12 cellular contexts compared by ENCODE assay signal in the genomic region with DNA sequence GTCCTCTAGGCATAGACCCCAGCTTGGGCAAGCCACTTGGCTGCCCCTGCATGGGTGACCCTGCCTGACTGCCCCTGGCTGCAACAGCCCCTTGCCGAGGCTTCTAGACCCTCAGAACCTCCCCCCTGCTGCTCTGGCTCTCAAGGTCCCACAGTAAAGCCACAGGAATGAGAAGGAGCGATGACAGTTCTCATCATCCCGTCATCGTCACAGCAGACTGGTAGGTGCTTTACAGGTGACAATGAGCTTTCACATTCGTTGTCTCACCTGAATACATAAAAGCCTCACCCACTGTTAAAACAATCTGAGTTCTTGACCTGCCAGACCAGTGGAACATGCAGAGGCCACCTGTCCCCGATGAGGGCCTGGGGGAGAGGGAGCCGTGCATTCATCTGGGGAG. TPM values are rescaled to one million over a fixed set of nuclear protein-coding genes. Genes with fewer than 3 reads are reported as not detected.
DNase-seq lines count a peak whose midpoint lies in the region; ATAC-seq and TF ChIP-seq lines count a peak whose summit lies in the region.
"Had no signal": no experiment of that assay in that cellular context is flagged by ENCODE, and none has a peak within 500 bp of the region (broad histone marks: within the 10 kb centered on the region; RNA-seq: fewer than 3 reads in every experiment).

No MANE protein-coding gene starts in this region.

- H4K20me1 ChIP-seq in osteoblast (ENCODE audit: insufficient read depth, low read length) = peaks cover 61% of the 10 kb centered on the region
- H4K20me1 ChIP-seq in Karpas-422 (ENCODE audit: insufficient read depth, low read depth, low read length) = no peaks in the 10 kb centered on the region

- H3K4me2 ChIP-seq in osteoblast (ENCODE audit: insufficient read depth, low read length) (no peak overlapping the region), Karpas-422 (ENCODE audit: low read depth, low read length, poor library complexity, severe bottlenecking) (no peak overlapping the region)

- intact Hi-C loops in CD14-positive monocyte (cut with micrococcal nuclease) = no loop called here
- intact Hi-C loops in dendritic cell treated with granulocyte-macrophage colony-stimulating factor and Interleukin-4, amounts not matched to agents 40 ng/mL and 50 ng/mL, for 4 days (cut with micrococcal nuclease) = loop anchor here (2.0 to 5.0 kb wide), 3 partner anchors 16 to 38 kb away; a partner anchor contains a TSS

- DNase-seq in CD14-positive monocyte (ENCODE audit: low spot score) = no peak
- DNase-seq in osteoblast (ENCODE audit: insufficient read length, low spot score, missing footprints) = no peak
- DNase-seq in Karpas-422 = no peak
- no peak for DNase-seq in stimulated activated naive CD4-positive, alpha-beta T cell treated with Interleukin-2 at 50 U/mL for 16 hours (lab: John Stamatoyannopoulos, UW)
- DNase-seq: activated T-cell treated with anti-CD3 and anti-CD28 coated beads, Interleukin-2, amount 50 U/mL, for 1 hour; CD8-positive, alpha-beta T cell; HCEC 1CT; NCI-H345 had no signal

- no peaks in the 10 kb centered on the region for H3K9me2 ChIP-seq in Karpas-422 (replicated peaks; ENCODE audit: insufficient read depth, low read length)

- peaks cover 38% of the 10 kb centered on the region for H3K4me1 ChIP-seq in HUES64 (ENCODE audit: insufficient read depth, low read length)
- peaks cover 42% of the 10 kb centered on the region for H3K4me1 ChIP-seq in osteoblast (ENCODE audit: insufficient read depth, low read length)
- peaks cover 7% of the 10 kb centered on the region for H3K4me1 ChIP-seq in Karpas-422 (ENCODE audit: low read length)

- peaks cover 91% of the 10 kb centered on the region for H3K79me2 ChIP-seq in osteoblast (ENCODE audit: insufficient read depth, low read length)
- H3K79me2 ChIP-seq in Karpas-422 (ENCODE audit: low read length) = no peaks in the 10 kb centered on the region

- peak overlapping the region; percentile 97 to 99 (median 99) for H3K27ac Mint-ChIP-seq in CD14-positive monocyte
- peak overlapping the region; percentile 97 for H3K27ac Mint-ChIP-seq in dendritic cell treated with granulocyte-macrophage colony-stimulating factor and Interleukin-4, amounts not matched to agents 40 ng/mL and 50 ng/mL, for 4 days
- H3K27ac Mint-ChIP-seq: CD8-positive, alpha-beta T cell had no signal

- no peaks in the 10 kb centered on the region for H3K36me3 Mint-ChIP-seq in CD14-positive monocyte
- peaks cover 18% of the 10 kb centered on the region for H3K36me3 Mint-ChIP-seq in dendritic cell treated with granulocyte-macrophage colony-stimulating factor and Interleukin-4, amounts not matched to agents 40 ng/mL and 50 ng/mL, for 4 days (ENCODE audit: low read depth)
- H3K36me3 Mint-ChIP-seq: CD8-positive, alpha-beta T cell had no signal

- no peak for TF ChIP-seq CTCF in CD14-positive monocyte (IDR thresholded peaks at IDR 0.05)
- no peak for TF ChIP-seq CTCF in osteoblast (IDR thresholded peaks at IDR 0.05; ENCODE audit: extremely low read depth, low read depth, low read length)

- ATAC-seq in HG03135 (IDR thresholded peaks at IDR 0.05; ENCODE audit: unreplicated experiment) = no peak
- no peak for ATAC-seq in HG03139 (IDR thresholded peaks at IDR 0.05; ENCODE audit: unreplicated experiment)
- ATAC-seq: CD8-positive, alpha-beta T cell had no signal

- H3K9ac ChIP-seq in HUES64 (ENCODE audit: low read depth, low read length) (no peak overlapping the region), Karpas-422 (ENCODE audit: low read length) (no peak overlapping the region)

- H3K27ac ChIP-seq in HUES64 (ENCODE audit: low read depth, low read length) (peak overlapping the region; percentile 41), osteoblast (ENCODE audit: low read depth, low read length) (peak overlapping the region; percentile 91), Karpas-422 (ENCODE audit: low read length) (no peak overlapping the region)

- no peaks in the 10 kb centered on the region for H3K27me3 ChIP-seq in HUES64 (ENCODE audit: insufficient read depth, low read length)
- no peaks in the 10 kb centered on the region for H3K27me3 ChIP-seq in osteoblast (ENCODE audit: insufficient read depth, low read length)
- H3K27me3 ChIP-seq in Karpas-422 (ENCODE audit: low read length) = no peaks in the 10 kb centered on the region

- H3K4me3 ChIP-seq in HUES64 (ENCODE audit: low read length) (no peak overlapping the region), osteoblast (ENCODE audit: insufficient read depth, low read length) (no peak overlapping the region), Karpas-422 (ENCODE audit: low read length) (no peak overlapping the region)

- peaks cover 0 to 13% (median 5%) of the 10 kb centered on the region in 3 donors for H3K27me3 Mint-ChIP-seq in CD14-positive monocyte (ENCODE audit: low read depth in 3 of 3)
- H3K27me3 Mint-ChIP-seq in dendritic cell treated with granulocyte-macrophage colony-stimulating factor and Interleukin-4, amounts not matched to agents 40 ng/mL and 50 ng/mL, for 4 days = peaks cover 12% of the 10 kb centered on the region

- H3K9me3 ChIP-seq in HUES64 (ENCODE audit: insufficient read depth, low read depth, low read length) = no peaks in the 10 kb centered on the region
- H3K9me3 ChIP-seq in osteoblast (ENCODE audit: low read depth, low read length) = no peaks in the 10 kb centered on the region
- no peaks in the 10 kb centered on the region for H3K9me3 ChIP-seq in Karpas-422 (ENCODE audit: low read length)

- H2AFZ ChIP-seq in osteoblast (ENCODE audit: low read length) = no peak overlapping the region
- no peak overlapping the region for H2AFZ ChIP-seq in Karpas-422 (ENCODE audit: low read length)

- peaks cover 26% of the 10 kb centered on the region for H3K4me1 Mint-ChIP-seq in CD14-positive monocyte
- peaks cover 60% of the 10 kb centered on the region for H3K4me1 Mint-ChIP-seq in dendritic cell treated with granulocyte-macrophage colony-stimulating factor and Interleukin-4, amounts not matched to agents 40 ng/mL and 50 ng/mL, for 4 days (ENCODE audit: low read depth)

- no peak overlapping the region for H3K4me3 Mint-ChIP-seq in CD14-positive monocyte
- H3K4me3 Mint-ChIP-seq in dendritic cell treated with granulocyte-macrophage colony-stimulating factor and Interleukin-4, amounts not matched to agents 40 ng/mL and 50 ng/mL, for 4 days = peak overlapping the region; percentile 13
- H3K4me3 Mint-ChIP-seq: CD8-positive, alpha-beta T cell had no signal

- peaks cover 0 to 2% (median 0%) of the 10 kb centered on the region in 7 donors for H3K9me3 Mint-ChIP-seq in CD14-positive monocyte
- no peaks in the 10 kb centered on the region for H3K9me3 Mint-ChIP-seq in dendritic cell treated with granulocyte-macrophage colony-stimulating factor and Interleukin-4, amounts not matched to agents 40 ng/mL and 50 ng/mL, for 4 days
- H3K9me3 Mint-ChIP-seq: CD8-positive, alpha-beta T cell had no signal

- H3K36me3 ChIP-seq in HUES64 (ENCODE audit: insufficient read depth, low read length) (0 out of 2 replicates have a peak, but pooled peaks cover 7% of the 10 kb centered on the region), osteoblast (ENCODE audit: insufficient read depth, low read length) (peaks cover 52% of the 10 kb centered on the region), Karpas-422 (ENCODE audit: insufficient read depth, low read length) (no peaks in the 10 kb centered on the region)

- 69% methylated on average over 7 of the region's 7 CpGs for WGBS in HUES64

RNA-seq across cellular contexts. Expression of a gene that starts 36.0 kb away (rescaled TPM):
- 1 to 10 TPM in 1 of 2 donors, under 1 TPM in 1; 0.56 to 1.1 TPM for polyA plus RNA-seq in CD14-positive monocyte
- polyA plus RNA-seq in HUES64 (2013, experiment 1 of 2) = 0.95 TPM
- polyA plus RNA-seq in HUES64 (2013, experiment 2 of 2) = 1.3 TPM
- total RNA-seq in osteoblast = 3.2 and 5.4 TPM in 2 replicates
- not detected in 2 replicates for total RNA-seq in Karpas-422 (2014; rRNA removed; shearing (Covaris generic); ENCODE audit: low replicate concordance)
